8 cellular contexts compared by ENCODE assay signal in genomic region chr19:13718733-13719132, GRCh38. TPM values are rescaled to one million over a fixed set of nuclear protein-coding genes. Genes with fewer than 3 reads are reported as not detected.
DNase-seq lines count a peak whose midpoint lies in the region; ATAC-seq and TF ChIP-seq lines count a peak whose summit lies in the region.

No MANE protein-coding gene starts in this region.

- TF ChIP-seq CTCF in HFF-Myc (IDR thresholded peaks at IDR 0.05; ENCODE audit: low read depth, low read length, missing control alignments): peak; percentile 31
- peak; percentile 32 for TF ChIP-seq CTCF in cardiac fibroblast (IDR thresholded peaks at IDR 0.05; ENCODE audit: low read depth, low read length)
- TF ChIP-seq CTCF in left lung (IDR thresholded peaks at IDR 0.05): no peak

- no peaks in the 10 kb centered on the region for H3K4me1 ChIP-seq in left lung

- H3K9me3 ChIP-seq in left lung: peaks cover 0 to 11% of the 10 kb centered on the region in 2 donors

- intact Hi-C loops in left lung (cut with DNase I): no loop called here

- no peak overlapping the region for H3K4me3 ChIP-seq in HFF-Myc (replicated peaks; ENCODE audit: low read depth, low read length)
- H3K4me3 ChIP-seq in cardiac fibroblast (replicated peaks in 1 of 2; ENCODE audit: low read depth in 2 of 2, low read length in 2 of 2): no peak overlapping the region
- H3K4me3 ChIP-seq in left lung: no peak overlapping the region

- no peak overlapping the region for H3K27ac ChIP-seq in left lung

- H3K27me3 ChIP-seq in left lung: peaks cover 0 to 16% of the 10 kb centered on the region in 2 donors

- DNase-seq in HFF-Myc (ENCODE audit: extremely low read depth, low read depth) (no peak), NCI-H69 (lab: John Stamatoyannopoulos, UW) (peak; percentile 98), cardiac fibroblast (ENCODE audit: low read depth in 2 of 2) (peak; percentile 64 to 71), middle frontal gyrus (ENCODE audit: extremely low spot score, low spot score) (peak; percentile 61), left lung (no peak)
- no peak for DNase-seq in activated naive CD4-positive, alpha-beta T cell (lab: John Stamatoyannopoulos, UW)

- no peaks in the 10 kb centered on the region for H3K36me3 ChIP-seq in left lung

- ATAC-seq in GM18520 (IDR thresholded peaks at IDR 0.05; ENCODE audit: unreplicated experiment): no peak
- no peak for ATAC-seq in left lung
- ATAC-seq in GM19452 (IDR thresholded peaks at IDR 0.05; ENCODE audit: unreplicated experiment): no peak

RNA-seq across cellular contexts. Expression of gene MRI1, which starts 45.6 kb away (rescaled TPM):
- 10 to 100 TPM; 29.0 TPM for total RNA-seq in left lung

RNA-seq across cellular contexts. Expression of gene C19orf53, which starts 55.5 kb away (rescaled TPM):
- 10 to 100 TPM; 64.8 to 77.0 TPM for total RNA-seq in left lung

Comparison
In these comparisons a context has a peak if more than half of its experiments do, and no peak if none do; other contexts are left out.
1. DNase-seq: peak in NCI-H69 (single experiment), cardiac fibroblast (2 of 2) and middle frontal gyrus (single experiment); none in HFF-Myc (single experiment), activated naive CD4-positive, alpha-beta T cell (0 of 4) and left lung (0 of 2).
2. CTCF ChIP-seq: peak in HFF-Myc (single experiment) and cardiac fibroblast (single experiment); none in left lung (0 of 2).